ENCODE assay signal across 33 cellular contexts in genomic region chrX:154834562-154834961, GRCh38. TPM values are rescaled to one million over a fixed set of nuclear protein-coding genes. Genes with fewer than 3 reads are reported as not detected.
"Had no signal": no experiment of that assay in that cellular context is flagged by ENCODE, and none has a peak within 500 bp of the region (broad histone marks: within the 10 kb centered on the region; RNA-seq: fewer than 3 reads in every experiment).

TSS of gene SMIM9 (minus strand) at chrX:154834662. CDS start at chrX:154830856, 3,806 bp downstream.

- H3K4me3 ChIP-seq: left lung, lower lobe of right lung, ovary, right atrium auricular region, sigmoid colon, spleen, tibial nerve, uterus had no signal

- FAIRE-seq: islet of Langerhans, kidney, small intestine had no signal

- H3K36me3 Mint-ChIP-seq: immature natural killer cell; naive thymus-derived CD8-positive, alpha-beta T cell; stimulated activated memory B cell treated with anti-CD40 and anti-IgM and Interleukin-4, amounts not matched to agents 10 μg/mL and 1 μg/mL and 100 μg/mL, for 72 hours; type B pancreatic cell had no signal

- H3K4me3 Mint-ChIP-seq: immature natural killer cell; naive thymus-derived CD8-positive, alpha-beta T cell; nephron; neural crest cell; stimulated activated memory B cell treated with anti-CD40 and anti-IgM and Interleukin-4, amounts not matched to agents 10 μg/mL and 1 μg/mL and 100 μg/mL, for 72 hours; stimulated activated naive CD8-positive, alpha-beta T cell treated with anti-CD3 and anti-CD28 coated beads, Interleukin-15, amount 100 ng/mL, for 72 hours; type B pancreatic cell had no signal

- H3K27ac Mint-ChIP-seq: immature natural killer cell; nephron; progenitor cell of endocrine pancreas; stimulated activated memory B cell treated with anti-CD40 and anti-IgM and Interleukin-4, amounts not matched to agents 10 μg/mL and 1 μg/mL and 100 μg/mL, for 72 hours; type B pancreatic cell had no signal

- H3K27me3 ChIP-seq: left lung, ovary, right atrium auricular region, sigmoid colon, spleen, tibial nerve, uterus had no signal

- ATAC-seq: left colon; left lung; lower lobe of right lung; naive thymus-derived CD8-positive, alpha-beta T cell; stimulated activated memory B cell treated with anti-CD40 and anti-IgM and Interleukin-4, amounts not matched to agents 10 μg/mL and 1 μg/mL and 100 μg/mL, for 72 hours; stimulated activated naive CD8-positive, alpha-beta T cell treated with anti-CD3 and anti-CD28 coated beads, Interleukin-15, amount 100 ng/mL, for 72 hours had no signal

- H3K27me3 Mint-ChIP-seq: naive thymus-derived CD8-positive, alpha-beta T cell; progenitor cell of endocrine pancreas; stimulated activated memory B cell treated with anti-CD40 and anti-IgM and Interleukin-4, amounts not matched to agents 10 μg/mL and 1 μg/mL and 100 μg/mL, for 72 hours; type B pancreatic cell had no signal

- H3K36me3 ChIP-seq: left lung, lower lobe of right lung, ovary, right atrium auricular region, sigmoid colon, spleen, tibial nerve, uterus had no signal

- H3K9me3 ChIP-seq: left lung, lower lobe of right lung, ovary, right atrium auricular region, sigmoid colon, spleen, tibial nerve, uterus had no signal

- DNase-seq: hypothalamus; immature natural killer cell; kidney; left colon; left lung; lower lobe of right lung; mammary epithelial cell; mesenchymal stem cell; naive thymus-derived CD8-positive, alpha-beta T cell; nucleus accumbens; ovary; sigmoid colon; small intestine; spleen; stimulated activated CD4-positive, alpha-beta T cell treated with anti-CD3 and anti-CD28 coated beads, Interleukin-4, amount 100 ng/mL, for 24 hours; stimulated activated naive CD4-positive, alpha-beta T cell treated with Interleukin-2 at 50 U/mL for 16 hours; stimulated activated naive CD8-positive, alpha-beta T cell treated with anti-CD3 and anti-CD28 coated beads, Interleukin-15, amount 100 ng/mL, for 72 hours; substantia nigra; uterus had no signal

- H3K4me1 Mint-ChIP-seq: nephron, neural crest cell had no signal

- H3K9me3 Mint-ChIP-seq: naive thymus-derived CD8-positive, alpha-beta T cell; stimulated activated memory B cell treated with anti-CD40 and anti-IgM and Interleukin-4, amounts not matched to agents 10 μg/mL and 1 μg/mL and 100 μg/mL, for 72 hours; stimulated activated naive CD8-positive, alpha-beta T cell treated with anti-CD3 and anti-CD28 coated beads, Interleukin-15, amount 100 ng/mL, for 72 hours; type B pancreatic cell had no signal

- H3K27ac ChIP-seq: left lung, lower lobe of right lung, ovary, right atrium auricular region, sigmoid colon, spleen, tibial nerve, uterus had no signal

- H3K4me1 ChIP-seq: left lung, lower lobe of right lung, right atrium auricular region, sigmoid colon, spleen, tibial nerve, uterus had no signal

RNA-seq across cellular contexts. Expression of gene SMIM9, which starts in this region (rescaled TPM):
- total RNA-seq: kidney; left colon; left lung; lower lobe of right lung; mammary epithelial cell; mucosa of gallbladder; naive thymus-derived CD8-positive, alpha-beta T cell; neural crest cell; ovary; progenitor cell of endocrine pancreas; pulmonary artery endothelial cell; renal cortical epithelial cell; right atrium auricular region; temporal lobe; tibial nerve; ureter; uterus had no signal
- polyA plus RNA-seq: immature natural killer cell; liver; mammary epithelial cell; naive thymus-derived CD8-positive, alpha-beta T cell; ovary; sigmoid colon; small intestine; spleen had no signal
